Comparison of ENCODE assay signal across 9 cellular contexts in the genomic region with DNA sequence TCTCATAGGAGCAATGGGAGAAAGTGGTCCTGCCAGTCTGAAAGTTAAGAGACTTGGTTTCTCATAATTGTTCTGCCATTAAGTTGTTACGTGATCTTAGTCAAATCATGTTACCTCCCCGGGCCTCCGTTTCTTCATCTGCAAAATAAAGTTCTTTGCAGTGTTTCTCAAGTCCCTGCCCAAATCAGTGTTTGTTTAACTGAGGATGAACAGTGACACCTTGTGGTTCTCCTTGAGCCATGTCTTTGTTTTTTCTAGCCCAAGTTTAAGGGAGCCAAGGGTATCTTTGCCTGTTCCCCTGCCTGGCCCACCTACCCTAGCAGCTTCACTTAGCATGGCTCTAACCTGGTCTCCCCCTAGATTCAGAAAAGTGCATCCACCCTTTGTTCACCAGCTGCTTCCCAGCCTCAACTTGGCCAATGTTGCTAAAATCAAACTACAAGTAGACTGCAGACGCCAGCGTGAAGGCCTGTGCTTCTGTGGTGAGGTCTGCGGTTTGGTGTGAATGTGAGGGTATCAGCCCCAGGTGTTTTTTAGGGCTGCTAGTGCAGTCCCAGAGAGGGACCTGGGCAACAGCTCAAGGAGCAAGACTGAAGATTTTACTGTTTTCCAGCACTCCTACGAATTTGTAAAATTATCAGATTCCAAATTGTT. TPM values are rescaled to one million over a fixed set of nuclear protein-coding genes. Genes with fewer than 3 reads are reported as not detected.
A peak's percentile ranks its signal among the peaks of the same experiment; 100 is the strongest.
DNase-seq lines count a peak whose midpoint lies in the region; ATAC-seq, FAIRE-seq and TF ChIP-seq lines count a peak whose summit lies in the region.
"Had no signal": no experiment of that assay in that cellular context is flagged by ENCODE, and none has a peak within 500 bp of the region (broad histone marks: within the 10 kb centered on the region; RNA-seq: fewer than 3 reads in every experiment).

No MANE protein-coding gene starts in this region.

- H3K27ac Mint-ChIP-seq in effector memory CD8-positive, alpha-beta T cell, result no peak overlapping the region

- TF ChIP-seq POLR2A in breast epithelium (IDR thresholded peaks at IDR 0.05), result no peak

- H3K9me3 ChIP-seq in breast epithelium, result no peaks in the 10 kb centered on the region
- H3K9me3 ChIP-seq in kidney (ENCODE audit: control insufficient read depth in 1 of 2, low read length in 2 of 2), result no peaks in the 10 kb centered on the region
- H3K9me3 ChIP-seq in tibial artery, result no peaks in the 10 kb centered on the region

- no peak overlapping the region for H3K4me3 Mint-ChIP-seq in effector memory CD8-positive, alpha-beta T cell

- H3K4me1 Mint-ChIP-seq in effector memory CD8-positive, alpha-beta T cell (ENCODE audit: low read depth in 2 of 2), result no peaks in the 10 kb centered on the region

- intact Hi-C loops in breast epithelium (cut with DNase I; ENCODE audit: low total_unique reads) (no loop called here), kidney (cut with DNase I) (loop anchor here (5.0 kb wide), 1 partner anchor 47 kb away; no protein-coding TSS in a partner anchor), tibial artery (cut with DNase I; ENCODE audit: low total_unique reads) (loop anchor here (2.0 kb wide), 1 partner anchor 49 kb away; no protein-coding TSS in a partner anchor)

- H3K9me3 Mint-ChIP-seq in effector memory CD8-positive, alpha-beta T cell, result no peaks in the 10 kb centered on the region

- H3K4me3 ChIP-seq in breast epithelium, result no peak overlapping the region
- H3K4me3 ChIP-seq in kidney (ENCODE audit: low read length in 2 of 2), result no peak overlapping the region
- no peak overlapping the region for H3K4me3 ChIP-seq in tibial artery
- H3K4me3 ChIP-seq: skin epidermis had no signal

- no peaks in the 10 kb centered on the region for H3K4me1 ChIP-seq in breast epithelium
- H3K4me1 ChIP-seq in kidney (ENCODE audit: control insufficient read depth in 1 of 2, insufficient read depth in 1 of 2, low read depth in 1 of 2, low read length in 2 of 2), result peaks cover 6 to 26% of the 10 kb centered on the region in 2 donors
- H3K4me1 ChIP-seq in tibial artery, result peaks cover 0 to 69% (median 41%) of the 10 kb centered on the region in 4 donors

- H3K9ac ChIP-seq in kidney (ENCODE audit: low read length in 2 of 2), result no peak overlapping the region

- H3K27ac ChIP-seq in breast epithelium (peak overlapping the region; percentile 13 to 48), kidney (ENCODE audit: low read depth in 2 of 2, low read length in 2 of 2) (no peak overlapping the region), tibial artery (peak overlapping the region; percentile 65 to 72)

- H3K27me3 Mint-ChIP-seq in effector memory CD8-positive, alpha-beta T cell, result peaks cover 0 to 9% of the 10 kb centered on the region in 2 donors

- DNase-seq in DMS 273 (lab: John Stamatoyannopoulos, UW; ENCODE audit: unreplicated experiment) (peak; percentile 71), NCI-H446 (lab: John Stamatoyannopoulos, UW) (peak; percentile 38 to 81), breast epithelium (ENCODE audit: low spot score in 2 of 2) (no peak), kidney (no peak), tibial artery (peak in 1 of 2 donors; percentile 33)
- DNase-seq in effector memory CD8-positive, alpha-beta T cell, result no peak

- H3K36me3 ChIP-seq in breast epithelium (no peaks in the 10 kb centered on the region), kidney (ENCODE audit: control insufficient read depth in 1 of 2, insufficient read depth in 2 of 2, low read length in 2 of 2) (peaks cover 0 to 3% of the 10 kb centered on the region in 2 donors), tibial artery (no peaks in the 10 kb centered on the region)

- FAIRE-seq in kidney (lab: Jason Lieb, UNC), result no peak

- H3K27me3 ChIP-seq in breast epithelium, result no peaks in the 10 kb centered on the region
- no peaks in the 10 kb centered on the region for H3K27me3 ChIP-seq in tibial artery

- TF ChIP-seq CTCF in breast epithelium (IDR thresholded peaks at IDR 0.05) (peak; percentile 43 to 66 (median 62)), kidney (IDR thresholded peaks at IDR 0.05; ENCODE audit: borderline replicate concordance, extremely low read depth, insufficient read depth) (peak; percentile 72), tibial artery (IDR thresholded peaks at IDR 0.05) (peak; percentile 62 to 71)

- no peaks in the 10 kb centered on the region for H3K36me3 Mint-ChIP-seq in effector memory CD8-positive, alpha-beta T cell (ENCODE audit: insufficient read depth)

- peak; percentile 57 for ATAC-seq in GM21529 (IDR thresholded peaks at IDR 0.05; ENCODE audit: unreplicated experiment)
- ATAC-seq in effector memory CD8-positive, alpha-beta T cell (replicated peaks), result no peak
- no peak for ATAC-seq in GM18520 (IDR thresholded peaks at IDR 0.05; ENCODE audit: unreplicated experiment)

RNA-seq across cellular contexts. Expression of a gene that starts 35.5 kb away (rescaled TPM):
- total RNA-seq in breast epithelium, result 100 to 1,000 TPM in 1 of 3 donors, 10 to 100 TPM in 2; 44.5 to 408 (median 72.8) TPM
- 41.4 TPM for total RNA-seq in kidney
- polyA plus RNA-seq in kidney (ENCODE audit: insufficient read depth, low read depth, low replicate concordance), result 21.4 TPM

Comparison
In these comparisons a context has a peak if more than half of its experiments do, and no peak if none do; other contexts are left out.
1. DNase-seq: peak in DMS 273 (single experiment) and NCI-H446 (2 of 2); none in breast epithelium (0 of 2), kidney (single experiment) and effector memory CD8-positive, alpha-beta T cell (0 of 3).
2. H3K27ac ChIP-seq: peak in breast epithelium (2 of 2) and tibial artery (2 of 2); none in kidney (0 of 2).
3. Peak in every context shown above with its lines, with median percentiles within 50 percentile points of each other: CTCF ChIP-seq.